Comparison of ENCODE assay signal across 13 cellular contexts in genomic region chrX:19563746-19564145, GRCh38. TPM values are rescaled to one million over a fixed set of nuclear protein-coding genes. Genes with fewer than 3 reads are reported as not detected.
DNase-seq lines count a peak whose midpoint lies in the region; ATAC-seq and TF ChIP-seq lines count a peak whose summit lies in the region.
"Had no signal": no experiment of that assay in that cellular context is flagged by ENCODE, and none has a peak within 500 bp of the region (broad histone marks: within the 10 kb centered on the region; RNA-seq: fewer than 3 reads in every experiment).

No MANE protein-coding gene starts in this region.

- H3K27me3 ChIP-seq in CD4-positive, alpha-beta T cell (ENCODE audit: control insufficient read depth, insufficient read depth, low read length) = no peaks in the 10 kb centered on the region
- no peaks in the 10 kb centered on the region for H3K27me3 ChIP-seq in OCI-LY3 (ENCODE audit: low read depth, low read length)
- H3K27me3 ChIP-seq in spleen (replicated peaks in 1 of 7) = no peaks in the 10 kb centered on the region
- H3K27me3 ChIP-seq in mesendoderm (ENCODE audit: insufficient read depth, low read length, poor library complexity) = no peaks in the 10 kb centered on the region
- H3K27me3 ChIP-seq: tibial nerve had no signal

- no peak overlapping the region for H2BK120ac ChIP-seq in mesendoderm (ENCODE audit: low read depth, low read length)

- H3K27ac Mint-ChIP-seq in CD4-positive, alpha-beta T cell = peak overlapping the region; percentile 24

- H3K9ac ChIP-seq in OCI-LY3 (ENCODE audit: low read length) = peak overlapping the region; percentile 60
- no peak overlapping the region for H3K9ac ChIP-seq in mesendoderm (ENCODE audit: low read length)

- H3K56ac ChIP-seq in mesendoderm (ENCODE audit: low read length) = no peak overlapping the region

- DNase-seq in CD4-positive, alpha-beta T cell = no peak
- DNase-seq in spleen = no peak
- DNase-seq in C1 segment of cervical spinal cord (lab: John Stamatoyannopoulos, UW) = no peak
- no peak for DNase-seq in mesendoderm
- no peak for DNase-seq in NCI-H774 (lab: John Stamatoyannopoulos, UW)
- DNase-seq: mesenchymal stem cell, NCI-H1417 treated with DMSO at 0.1 percent for 48 hours, retina had no signal

- no peak for TF ChIP-seq POLR2A in spleen (IDR thresholded peaks at IDR 0.05)

- intact Hi-C loops in CD4-positive, alpha-beta T cell (cut with DNase I, micrococcal nuclease) = no loop called here
- intact Hi-C loops in spleen (cut with DNase I; ENCODE audit: low total_unique reads) = no loop called here

- H3K27ac ChIP-seq in CD4-positive, alpha-beta T cell (ENCODE audit: low read depth, low read length) = no peak overlapping the region
- H3K27ac ChIP-seq in OCI-LY3 (ENCODE audit: low read length) = peak overlapping the region; percentile 99
- peak overlapping the region in 3 of 8 donors; percentile 5 to 56 (median 18) for H3K27ac ChIP-seq in spleen
- no peak overlapping the region for H3K27ac ChIP-seq in mesendoderm (ENCODE audit: low read depth, low read length)
- H3K27ac ChIP-seq: HL-60, tibial nerve had no signal

- no peak overlapping the region for H4K5ac ChIP-seq in mesendoderm (ENCODE audit: low read length)

- no peak overlapping the region for H2AFZ ChIP-seq in OCI-LY3 (ENCODE audit: low read depth, low read length)

- peaks cover 51% of the 10 kb centered on the region for H3K36me3 Mint-ChIP-seq in CD4-positive, alpha-beta T cell (ENCODE audit: low read depth)

- no peak overlapping the region for H3K18ac ChIP-seq in mesendoderm (ENCODE audit: low read length)

- no peak overlapping the region for H2AK5ac ChIP-seq in mesendoderm (ENCODE audit: low read length)

- no peak for ATAC-seq in CD4-positive, alpha-beta T cell (ENCODE audit: poor library complexity)
- ATAC-seq in GM19025 (IDR thresholded peaks at IDR 0.05; ENCODE audit: low read depth, unreplicated experiment) = peak; percentile 32
- peak; percentile 36 for ATAC-seq in HG02759 (IDR thresholded peaks at IDR 0.05; ENCODE audit: unreplicated experiment)

- no peaks in the 10 kb centered on the region for H3K27me3 Mint-ChIP-seq in CD4-positive, alpha-beta T cell

- no peak overlapping the region for H3K4ac ChIP-seq in mesendoderm (ENCODE audit: low read depth, low read length)

- POLR2A ChIA-PET in CD4-positive, alpha-beta T cell (lab: Charles Lee) = no interaction called here

- H3K4me2 ChIP-seq in OCI-LY3 (ENCODE audit: low read length) (peak overlapping the region; percentile 94), mesendoderm (ENCODE audit: low read length) (no peak overlapping the region)

- H3K23ac ChIP-seq in mesendoderm (ENCODE audit: low read length) = no peak overlapping the region

- CTCF ChIA-PET in CD4-positive, alpha-beta T cell (lab: Charles Lee) = no interaction called here

- H3K79me2 ChIP-seq in OCI-LY3 (ENCODE audit: low read length) (no peaks in the 10 kb centered on the region), mesendoderm (ENCODE audit: control insufficient read depth, insufficient read depth, low read length) (no peaks in the 10 kb centered on the region)

- peaks cover 55% of the 10 kb centered on the region for H3K4me1 ChIP-seq in OCI-LY3 (ENCODE audit: low read length)
- peaks cover 0 to 15% (median 8%) of the 10 kb centered on the region in 6 donors for H3K4me1 ChIP-seq in spleen
- H3K4me1 ChIP-seq in mesendoderm (ENCODE audit: control insufficient read depth, low read depth, low read length) = peaks cover 3% of the 10 kb centered on the region

- H4K20me1 ChIP-seq in OCI-LY3 (ENCODE audit: insufficient read depth, low read length) = no peaks in the 10 kb centered on the region

- H2BK15ac ChIP-seq in mesendoderm (replicated peaks; ENCODE audit: low read depth) = no peak overlapping the region

- H3K79me1 ChIP-seq in mesendoderm (ENCODE audit: low read length) = no peaks in the 10 kb centered on the region

- H3K9me3 ChIP-seq in CD4-positive, alpha-beta T cell (ENCODE audit: control insufficient read depth, low read length) = no peaks in the 10 kb centered on the region
- no peaks in the 10 kb centered on the region for H3K9me3 ChIP-seq in OCI-LY3 (ENCODE audit: insufficient read depth, low read length)
- H3K9me3 ChIP-seq in spleen = no peaks in the 10 kb centered on the region
- H3K9me3 ChIP-seq: tibial nerve had no signal

- no peak for TF ChIP-seq CTCF in CD4-positive, alpha-beta T cell (IDR thresholded peaks at IDR 0.05)
- TF ChIP-seq CTCF in OCI-LY3 (IDR thresholded peaks at IDR 0.05; ENCODE audit: low read depth, low read length) (no peak), spleen (IDR thresholded peaks at IDR 0.05 in 8 of 11, conservative IDR thresholded peaks at IDR 0.05 in 3 of 11) (no peak)

- no peaks in the 10 kb centered on the region for H3K9me3 Mint-ChIP-seq in CD4-positive, alpha-beta T cell

- whole genome bisulfite sequencing in spleen, 5 donors = 74 to 85% (median 82%) methylated on average over 1 to 6 of the region's 6 CpGs
- WGBS in mesendoderm (ENCODE audit: extremely low coverage, insufficient coverage, low lambda C conversion rate) = no CpG with 5 or more reads among the region's 6 CpGs

- H2BK5ac ChIP-seq in mesendoderm (ENCODE audit: low read length) = no peak overlapping the region

- H3K4me1 Mint-ChIP-seq in CD4-positive, alpha-beta T cell (ENCODE audit: low read depth) = peaks cover 14% of the 10 kb centered on the region

- no peaks in the 10 kb centered on the region for H3K36me3 ChIP-seq in OCI-LY3 (replicated peaks; ENCODE audit: low read depth, low read length)
- peaks cover 0 to 21% (median 0%) of the 10 kb centered on the region in 6 donors for H3K36me3 ChIP-seq in spleen
- no peaks in the 10 kb centered on the region for H3K36me3 ChIP-seq in mesendoderm (ENCODE audit: control insufficient read depth, insufficient read depth, low read length)
- H3K36me3 ChIP-seq: tibial nerve had no signal

- no peak overlapping the region for H4K8ac ChIP-seq in mesendoderm (ENCODE audit: low read depth, low read length)

- no peak overlapping the region for H3K4me3 Mint-ChIP-seq in CD4-positive, alpha-beta T cell

- H3K4me3 ChIP-seq in OCI-LY3 (ENCODE audit: low read length) = peak overlapping the region; percentile 65
- no peak overlapping the region for H3K4me3 ChIP-seq in spleen
- H3K4me3 ChIP-seq in mesendoderm (ENCODE audit: low read length) = no peak overlapping the region
- H3K4me3 ChIP-seq: tibial nerve had no signal

RNA-seq across cellular contexts. Expression of gene MAP3K15, which starts 48.4 kb away (rescaled TPM):
- total RNA-seq in CD4-positive, alpha-beta T cell = under 1 TPM in 1 of 2 experiments, not detected in 1; 0.14 TPM
- total RNA-seq in spleen = 10 to 100 TPM in 1 of 7 donors, 1 to 10 TPM in 6; 3.6 to 11.3 (median 8.0) TPM
- 1 to 10 TPM in 2 of 3 donors, under 1 TPM in 1; 0.86 to 3.9 (median 3.9) TPM for polyA plus RNA-seq in spleen
- 0.65 TPM for polyA plus RNA-seq in mesendoderm (2013, experiment 1 of 2)
- polyA plus RNA-seq in mesendoderm (2013, experiment 2 of 2) = 0.59 TPM
- total RNA-seq: tibial nerve had no signal

Comparison
In these comparisons a context has a peak if more than half of its experiments do, and no peak if none do; other contexts are left out.
1. RNA of gene MAP3K15, which starts 48.4 kb away (total RNA-seq): 3.6 to 11.3 TPM in spleen; 0.14 TPM in CD4-positive, alpha-beta T cell; every median in the first group is over 4 times any median in the second.